ENCODE assay signal across 27 cellular contexts in the genomic region with DNA sequence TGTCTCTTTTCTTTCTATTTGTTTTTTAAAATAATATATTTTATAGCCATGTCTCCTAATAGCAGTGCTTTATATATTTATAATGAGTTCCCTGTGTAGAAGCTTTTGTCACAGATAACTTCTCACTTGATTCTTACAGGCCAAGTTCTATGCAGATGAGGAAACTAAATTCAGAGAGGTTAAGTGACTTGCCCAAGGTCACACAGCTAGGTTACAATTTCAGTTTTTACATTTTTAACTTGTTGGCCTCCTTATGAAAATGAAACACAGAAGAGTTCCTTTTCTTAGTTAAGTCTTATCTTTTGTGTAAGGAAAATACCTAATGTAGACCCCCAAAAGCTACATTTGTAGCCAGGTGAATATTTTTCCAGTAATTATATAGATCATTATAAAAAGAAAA.
"Had no signal": no experiment of that assay in that cellular context is flagged by ENCODE, and none has a peak within 500 bp of the region (broad histone marks: within the 10 kb centered on the region; RNA-seq: fewer than 3 reads in every experiment).

No MANE protein-coding gene starts in this region.

- H3K4me1 Mint-ChIP-seq: immature natural killer cell; naive thymus-derived CD4-positive, alpha-beta T cell; stimulated activated naive B cell treated with anti-CD40 and anti-IgM and Interleukin-4, amounts not matched to agents 10 μg/mL and 1 μg/mL and 100 μg/mL, for 72 hours had no signal

- H3K27me3 Mint-ChIP-seq: natural killer cell treated with Interleukin-12 subunit alpha and Interleukin-12 subunit beta and Interleukin-15 and Interleukin-18, amount 100 ng/mL, for 72 hours had no signal

- H3K36me3 Mint-ChIP-seq: immature natural killer cell; naive thymus-derived CD4-positive, alpha-beta T cell; natural killer cell treated with Interleukin-12 subunit alpha and Interleukin-12 subunit beta and Interleukin-15 and Interleukin-18, amount 100 ng/mL, for 72 hours; stimulated activated naive B cell treated with anti-CD40 and anti-IgM and Interleukin-4, amounts not matched to agents 10 μg/mL and 1 μg/mL and 100 μg/mL, for 72 hours had no signal

- H3K4me3 Mint-ChIP-seq: immature natural killer cell; naive thymus-derived CD4-positive, alpha-beta T cell; natural killer cell treated with Interleukin-12 subunit alpha and Interleukin-12 subunit beta and Interleukin-15 and Interleukin-18, amount 100 ng/mL, for 72 hours; stimulated activated naive B cell treated with anti-CD40 and anti-IgM and Interleukin-4, amounts not matched to agents 10 μg/mL and 1 μg/mL and 100 μg/mL, for 72 hours had no signal

- H3K9me3 Mint-ChIP-seq: stimulated activated naive B cell treated with anti-CD40 and anti-IgM and Interleukin-4, amounts not matched to agents 10 μg/mL and 1 μg/mL and 100 μg/mL, for 72 hours had no signal

- H3K4me3 ChIP-seq: left ventricle myocardium inferior, lung, mucosa of descending colon, pancreas, prostate gland, skin epidermis, stomach, testis, thyroid gland, transverse colon, upper lobe of left lung, vagina had no signal

- H3K27me3 ChIP-seq: pancreas, stomach, testis, thyroid gland, transverse colon, upper lobe of left lung, vagina had no signal

- H3K36me3 ChIP-seq: left ventricle myocardium inferior, pancreas, prostate gland, stomach, thyroid gland, transverse colon, upper lobe of left lung, vagina had no signal

- DNase-seq: hypothalamus; immature natural killer cell; left ventricle myocardium inferior; midbrain; mucosa of descending colon; naive thymus-derived CD4-positive, alpha-beta T cell; nucleus accumbens; pancreas; posterior cingulate gyrus; retina; right cardiac atrium; stimulated activated CD4-positive, alpha-beta T cell treated with anti-CD3 and anti-CD28 coated beads, Interleukin-12 subunit alpha, Interleukin-12 subunit beta, amount 100 ng/mL, for 4 hours; stimulated activated CD4-positive, alpha-beta T cell treated with anti-CD3 and anti-CD28 coated beads, Interleukin-15, amount 100 ng/mL, for 24 hours; stimulated activated CD4-positive, alpha-beta T cell treated with anti-CD3 and anti-CD28 coated beads, Interleukin-2, amount 100 ng/mL, for 24 hours; stimulated activated CD4-positive, alpha-beta T cell treated with anti-CD3 and anti-CD28 coated beads, Interleukin-4, amount 100 ng/mL, for 1 hour; stimulated activated naive B cell treated with anti-CD40 and anti-IgM and Interleukin-4, amounts not matched to agents 10 μg/mL and 1 μg/mL and 100 μg/mL, for 72 hours; stimulated activated naive CD8-positive, alpha-beta T cell treated with anti-CD3 and anti-CD28 coated beads, Interleukin-15, Interleukin-2, amounts not matched to agents 100 U/mL and 50 U/mL, for 24 hours; stomach; testis; thyroid gland; transverse colon; upper lobe of left lung had no signal

- H3K27ac ChIP-seq: left ventricle myocardium inferior, pancreas, prostate gland, skin epidermis, stomach, testis, thyroid gland, transverse colon, upper lobe of left lung, vagina had no signal

- H3K27ac Mint-ChIP-seq: immature natural killer cell; naive thymus-derived CD4-positive, alpha-beta T cell; natural killer cell treated with Interleukin-12 subunit alpha and Interleukin-12 subunit beta and Interleukin-15 and Interleukin-18, amount 100 ng/mL, for 72 hours; stimulated activated naive B cell treated with anti-CD40 and anti-IgM and Interleukin-4, amounts not matched to agents 10 μg/mL and 1 μg/mL and 100 μg/mL, for 72 hours had no signal

- H3K4me1 ChIP-seq: pancreas, prostate gland, stomach, testis, transverse colon, vagina had no signal

- H3K9me3 ChIP-seq: left ventricle myocardium inferior, mucosa of descending colon, pancreas, prostate gland, stomach, testis, thyroid gland, transverse colon, upper lobe of left lung, vagina had no signal
